ENCODE assay signal across 8 cellular contexts in genomic region chr1:169312084-169312954, GRCh38. TPM values are rescaled to one million over a fixed set of nuclear protein-coding genes. Genes with fewer than 3 reads are reported as not detected.
DNase-seq lines count a peak whose midpoint lies in the region; ATAC-seq and TF ChIP-seq lines count a peak whose summit lies in the region.

No MANE protein-coding gene starts in this region.

- H3K27ac Mint-ChIP-seq in T-helper 17 cell (no peak overlapping the region), chondrocyte (ENCODE audit: unreplicated experiment) (peak overlapping the region; percentile 85)

- no peak overlapping the region for H3K4me3 Mint-ChIP-seq in T-helper 17 cell
- H3K4me3 Mint-ChIP-seq in chondrocyte (ENCODE audit: unreplicated experiment), result no peak overlapping the region

- TF ChIP-seq CTCF in chondrocyte (IDR thresholded peaks at IDR 0.05), result no peak

- WGBS in right cardiac atrium, result 94% methylated on average over 5 of the region's 5 CpGs

- H3K27ac ChIP-seq in right cardiac atrium (ENCODE audit: low read length), result no peak overlapping the region

- intact Hi-C loops in right cardiac atrium (cut with DNase I), result no loop called here

- H3K9me3 ChIP-seq in T-helper 17 cell (ENCODE audit: control insufficient read depth, low read length, poor library complexity, severe bottlenecking) (no peaks in the 10 kb centered on the region), right cardiac atrium (ENCODE audit: control insufficient read depth, low read length) (no peaks in the 10 kb centered on the region)

- DNase-seq in COLO829 (ENCODE audit: low spot score) (peak; percentile 76), T-helper 17 cell (no peak), chondrocyte (ENCODE audit: low spot score) (no peak), DMS 273 (lab: John Stamatoyannopoulos, UW; ENCODE audit: unreplicated experiment) (no peak), right cardiac atrium (no peak), cerebellar cortex (ENCODE audit: low spot score) (no peak)
- peak; percentile 7 to 12 (median 10) for DNase-seq in stimulated activated CD4-positive, alpha-beta T cell treated with anti-CD3 and anti-CD28 coated beads, TNF-alpha, amount 100 ng/mL, for 48 hours (ENCODE audit: low read depth in 3 of 3)

- H3K27me3 ChIP-seq in right cardiac atrium (ENCODE audit: control insufficient read depth, insufficient read depth), result no peaks in the 10 kb centered on the region

- H3K27me3 Mint-ChIP-seq in T-helper 17 cell (no peaks in the 10 kb centered on the region), chondrocyte (ENCODE audit: low read depth) (no peaks in the 10 kb centered on the region)

- H3K4me1 ChIP-seq in right cardiac atrium (ENCODE audit: control insufficient read depth, insufficient read depth, low read length), result no peaks in the 10 kb centered on the region

- ATAC-seq in HG03159 (IDR thresholded peaks at IDR 0.05; ENCODE audit: unreplicated experiment) (peak; percentile 42), T-helper 17 cell (peak; percentile 84), right cardiac atrium (no peak)

- peaks cover 5% of the 10 kb centered on the region for H3K9me3 Mint-ChIP-seq in chondrocyte (ENCODE audit: low read depth)

- no peak overlapping the region for H3K4me3 ChIP-seq in right cardiac atrium (ENCODE audit: low read length)

- H3K4me1 Mint-ChIP-seq in T-helper 17 cell, result peaks cover 9% of the 10 kb centered on the region
- peaks cover 17% of the 10 kb centered on the region for H3K4me1 Mint-ChIP-seq in chondrocyte (ENCODE audit: low read depth)

- H3K36me3 Mint-ChIP-seq in T-helper 17 cell (ENCODE audit: low read depth) (peaks cover 2% of the 10 kb centered on the region), chondrocyte (ENCODE audit: low read depth) (no peaks in the 10 kb centered on the region)

RNA-seq across cellular contexts. Expression of gene NME7, which starts 55.3 kb away (rescaled TPM):
- total RNA-seq in T-helper 17 cell (1 to 10 TPM; 9.1 to 9.2 TPM), chondrocyte (13.9 to 23.5 TPM (median 14.7 TPM) in 3 replicates), right cardiac atrium (10 to 100 TPM in 2 of 4 donors, 1 to 10 TPM in 2; 9.2 to 15.1 (median 10.5) TPM)
- polyA plus RNA-seq in right cardiac atrium, result 8.7 TPM

RNA-seq across cellular contexts. Expression of gene BLZF1, which starts 55.7 kb away (rescaled TPM):
- total RNA-seq in T-helper 17 cell (10 to 100 TPM; 13.5 to 16.7 TPM), chondrocyte (26.4 to 35.8 TPM (median 30.0 TPM) in 3 replicates), right cardiac atrium (10 to 100 TPM; 24.5 to 28.3 (median 26.4) TPM)
- 11.7 TPM for polyA plus RNA-seq in right cardiac atrium

Comparison
In these comparisons a context has a peak if more than half of its experiments do, and no peak if none do; other contexts are left out.
1. DNase-seq: peak in COLO829 (single experiment) and stimulated activated CD4-positive, alpha-beta T cell treated with anti-CD3 and anti-CD28 coated beads, TNF-alpha, amount 100 ng/mL, for 48 hours (3 of 3); none in T-helper 17 cell (0 of 3), chondrocyte (single experiment), DMS 273 (single experiment), right cardiac atrium (0 of 3) and cerebellar cortex (single experiment).
2. ATAC-seq: peak in HG03159 (single experiment) and T-helper 17 cell (single experiment); none in right cardiac atrium (0 of 2).